9 cellular contexts compared by ENCODE assay signal in genomic region chr20:24289737-24290481, GRCh38.
DNase-seq lines count a peak whose midpoint lies in the region; ATAC-seq and TF ChIP-seq lines count a peak whose summit lies in the region.
"Had no signal": no experiment of that assay in that cellular context is flagged by ENCODE, and none has a peak within 500 bp of the region (broad histone marks: within the 10 kb centered on the region; RNA-seq: fewer than 3 reads in every experiment).

No MANE protein-coding gene starts in this region.

- H3K27ac ChIP-seq in sigmoid colon: no peak overlapping the region
- H3K27ac ChIP-seq: stomach had no signal

- 28 to 56% methylated on average over 7 of the region's 7 CpGs for WGBS in sigmoid colon, 2 donors

- H3K36me3 ChIP-seq in sigmoid colon: no peaks in the 10 kb centered on the region
- H3K36me3 ChIP-seq: stomach had no signal

- no peak for TF ChIP-seq POLR2A in sigmoid colon (IDR thresholded peaks at IDR 0.05)

- in situ Hi-C loops in astrocyte of the cerebellum (cut with HindIII; ENCODE audit: low sequenced_read_pairs): loop anchor here (5.0 kb wide), 1 partner anchor 52 kb away; no protein-coding TSS in a partner anchor

- TF ChIP-seq CTCF in astrocyte of the cerebellum (IDR thresholded peaks at IDR 0.05; ENCODE audit: low read depth, low read length, missing control alignments): peak; percentile 8
- no peak for TF ChIP-seq CTCF in sigmoid colon (IDR thresholded peaks at IDR 0.05)

- no peak for TF ChIP-seq EP300 in sigmoid colon (IDR thresholded peaks at IDR 0.05)

- H3K4me3 ChIP-seq in astrocyte of the cerebellum (ENCODE audit: low read depth, low read length) (no peak overlapping the region), sigmoid colon (no peak overlapping the region)
- H3K4me3 ChIP-seq: stomach had no signal

- intact Hi-C loops in sigmoid colon (cut with DNase I): no loop called here

- no peaks in the 10 kb centered on the region for H3K27me3 ChIP-seq in sigmoid colon
- H3K27me3 ChIP-seq: stomach had no signal

- no peaks in the 10 kb centered on the region for H3K4me1 ChIP-seq in sigmoid colon
- H3K4me1 ChIP-seq: stomach had no signal

- ATAC-seq in GM19467 (IDR thresholded peaks at IDR 0.05; ENCODE audit: unreplicated experiment): peak; percentile 73
- no peak for ATAC-seq in GM21576 (IDR thresholded peaks at IDR 0.05; ENCODE audit: unreplicated experiment)

- no peaks in the 10 kb centered on the region for H3K9me3 ChIP-seq in sigmoid colon
- H3K9me3 ChIP-seq: stomach had no signal

- DNase-seq in Ammon's horn (ENCODE audit: low spot score) (peak; percentile 31), NOMO-1 treated with dmso at 0.1 percent for 144 hours (lab: John Stamatoyannopoulos, UW; ENCODE audit: unreplicated experiment) (peak; percentile 96), astrocyte of the cerebellum (ENCODE audit: low read depth) (peak; percentile 12), sigmoid colon (no peak), NCI-H510A treated with DMSO at 0.1 percent for 48 hours (lab: John Stamatoyannopoulos, UW) (no peak), NCI-H345 (lab: John Stamatoyannopoulos, UW) (no peak)
- DNase-seq: stomach had no signal

Comparison
In these comparisons a context has a peak if more than half of its experiments do, and no peak if none do; other contexts are left out.
1. DNase-seq: peak in Ammon's horn (single experiment), NOMO-1 treated with dmso at 0.1 percent for 144 hours (single experiment) and astrocyte of the cerebellum (single experiment); none in sigmoid colon (single experiment), NCI-H510A treated with DMSO at 0.1 percent for 48 hours (single experiment) and NCI-H345 (single experiment).